Comparison of ENCODE assay signal across 22 cellular contexts in the genomic region with DNA sequence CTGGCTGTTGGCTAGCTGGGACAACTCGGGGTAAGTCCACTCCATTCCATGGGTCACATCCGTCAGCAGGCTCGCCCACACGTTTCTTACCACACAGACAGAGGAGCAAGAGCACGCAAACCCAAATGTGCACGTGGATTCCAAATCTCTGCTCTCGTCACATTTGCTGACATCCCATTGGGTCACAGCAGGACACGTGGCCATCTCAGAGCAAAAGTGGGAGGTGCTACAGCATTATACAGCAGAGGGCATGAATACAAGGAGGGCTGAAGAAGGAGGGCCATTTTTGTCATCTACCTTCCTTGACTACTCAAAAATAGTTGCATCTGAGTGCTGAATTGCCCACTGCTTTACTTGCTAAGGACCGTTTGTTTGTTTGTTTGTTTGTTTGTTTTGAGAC.
"Had no signal": no experiment of that assay in that cellular context is flagged by ENCODE, and none has a peak within 500 bp of the region (broad histone marks: within the 10 kb centered on the region; RNA-seq: fewer than 3 reads in every experiment).

No MANE protein-coding gene starts in this region.

- DNase-seq: cortex of kidney; dorsolateral prefrontal cortex; effector CD8-positive, alpha-beta T cell; heart left ventricle; hypothalamus; islet precursor cell; mammary epithelial cell; mucosa of descending colon; naive thymus-derived CD8-positive, alpha-beta T cell; ovary; small intestine; stimulated activated CD4-positive, alpha-beta T cell treated with anti-CD3 and anti-CD28 coated beads, Interleukin-12 subunit alpha, Interleukin-12 subunit beta, amount 100 ng/mL, for 4 hours; stimulated activated naive CD4-positive, alpha-beta T cell; tibial artery; upper lobe of right lung had no signal

- H3K4me1 Mint-ChIP-seq: naive thymus-derived CD8-positive, alpha-beta T cell had no signal

- H3K27me3 ChIP-seq: dorsolateral prefrontal cortex, heart left ventricle, ovary, right atrium auricular region, suprapubic skin, tibial artery, upper lobe of right lung, vagina had no signal

- H3K36me3 Mint-ChIP-seq: naive thymus-derived CD8-positive, alpha-beta T cell had no signal

- FAIRE-seq: endometrium, frontal cortex, small intestine had no signal

- ATAC-seq: esophagus mucosa; heart left ventricle; left lobe of liver; mucosa of descending colon; naive thymus-derived CD8-positive, alpha-beta T cell; upper lobe of right lung had no signal

- H3K36me3 ChIP-seq: heart left ventricle, ovary, right atrium auricular region, suprapubic skin, tibial artery, upper lobe of right lung, vagina had no signal

- H3K9me3 ChIP-seq: heart left ventricle, mucosa of descending colon, ovary, right atrium auricular region, suprapubic skin, tibial artery, upper lobe of right lung, vagina had no signal

- H3K9me3 Mint-ChIP-seq: naive thymus-derived CD8-positive, alpha-beta T cell had no signal

- H3K4me3 Mint-ChIP-seq: naive thymus-derived CD8-positive, alpha-beta T cell had no signal

- H3K27ac ChIP-seq: dorsolateral prefrontal cortex, heart left ventricle, ovary, right atrium auricular region, suprapubic skin, tibial artery, upper lobe of right lung, vagina had no signal

- H3K4me3 ChIP-seq: dorsolateral prefrontal cortex, heart left ventricle, mucosa of descending colon, ovary, right atrium auricular region, suprapubic skin, tibial artery, upper lobe of right lung, vagina had no signal

- H3K4me1 ChIP-seq: heart left ventricle, right atrium auricular region, suprapubic skin, tibial artery, upper lobe of right lung, vagina had no signal

- H3K27ac Mint-ChIP-seq: naive thymus-derived CD8-positive, alpha-beta T cell had no signal
